1 cellular context compared by ENCODE assay signal in genomic region chr1:229058716-229059115, GRCh38.
TF ChIP-seq lines count a peak whose summit lies in the region.

No MANE protein-coding gene starts in this region.

TF ChIP-seq in endothelial cell of umbilical vein, 7 proteins besides CTCF, POLR2A, EP300 and RAD21 (continued from another document):
- no peak for TF ChIP-seq MAX (IDR thresholded peaks at IDR 0.05; ENCODE audit: insufficient read depth, insufficient read length)
- TF ChIP-seq POLR2AphosphoS5 (IDR thresholded peaks at IDR 0.05; ENCODE audit: insufficient read depth, low read depth, low read length): no peak
- TF ChIP-seq JUN (IDR thresholded peaks at IDR 0.05; ENCODE audit: borderline replicate concordance, insufficient read depth, insufficient read length, low read depth): no peak
- no peak for TF ChIP-seq FOS (IDR thresholded peaks at IDR 0.05; ENCODE audit: borderline replicate concordance, insufficient read depth, low read length)
- TF ChIP-seq GATA2 (IDR thresholded peaks at IDR 0.05; ENCODE audit: insufficient read depth, insufficient read length, low read depth, low read length): no peak
- TF ChIP-seq MYC (IDR thresholded peaks at IDR 0.05; ENCODE audit: low read depth, low read length): no peak
